Comparison of ENCODE assay signal across 22 cellular contexts in the genomic region with DNA sequence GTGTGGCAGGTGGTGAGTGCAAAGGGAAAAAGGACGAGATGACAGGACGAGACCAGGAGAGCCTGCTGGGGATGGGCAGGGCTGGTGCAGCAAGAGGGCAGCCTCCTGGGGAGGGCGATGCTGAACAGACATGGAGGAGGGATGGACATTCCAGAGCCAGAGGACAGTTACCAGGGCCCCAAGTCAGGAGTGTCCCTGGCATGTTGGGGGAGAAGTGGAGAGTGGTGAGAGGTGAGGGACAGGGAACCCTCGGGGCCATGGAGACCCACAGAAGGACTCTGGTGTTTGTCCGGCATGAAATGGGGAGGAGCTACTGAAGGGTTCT. TPM values are rescaled to one million over a fixed set of nuclear protein-coding genes. Genes with fewer than 3 reads are reported as not detected.
DNase-seq lines count a peak whose midpoint lies in the region; ATAC-seq and TF ChIP-seq lines count a peak whose summit lies in the region.
"Had no signal": no experiment of that assay in that cellular context is flagged by ENCODE, and none has a peak within 500 bp of the region (broad histone marks: within the 10 kb centered on the region; RNA-seq: fewer than 3 reads in every experiment).

No MANE protein-coding gene starts in this region.

- ATAC-seq in activated CD8-positive, alpha-beta T cell treated with anti-CD3 and anti-CD28 coated beads for 36 hours = no peak
- ATAC-seq in activated CD8-positive, alpha-beta T cell treated with anti-CD3 and anti-CD28 coated beads, Interleukin-2, amount 10 ng/mL, durations not matched to agents 7 days and 5 days = no peak
- ATAC-seq in RWPE2 (ENCODE audit: low read depth) (peak; percentile 17; the same call in 2 of the 3 replicates), HG02973 (IDR thresholded peaks at IDR 0.05; ENCODE audit: unreplicated experiment) (no peak), GM19455 (IDR thresholded peaks at IDR 0.05; ENCODE audit: unreplicated experiment) (no peak)
- ATAC-seq in stimulated activated memory B cell treated with anti-CD40 and anti-IgM and Interleukin-4, amounts not matched to agents 10 μg/mL and 1 μg/mL and 100 μg/mL, for 72 hours = no peak
- ATAC-seq: foreskin keratinocyte had no signal

- H3K36me3 ChIP-seq in RWPE2 (ENCODE audit: low read depth) = peaks cover 17% of the 10 kb centered on the region

- POLR2A ChIA-PET in activated CD8-positive, alpha-beta T cell treated with anti-CD3 and anti-CD28 coated beads for 36 hours (lab: Charles Lee) = interaction anchor here (1.8 kb wide), 1 partner anchor 12 kb away, joined by 9 read pairs; no protein-coding TSS in a partner anchor
- POLR2A ChIA-PET in activated CD8-positive, alpha-beta T cell treated with anti-CD3 and anti-CD28 coated beads, Interleukin-2, amount 10 ng/mL, durations not matched to agents 7 days and 5 days (lab: Charles Lee) = no interaction called here

- H3K27ac Mint-ChIP-seq in activated CD8-positive, alpha-beta T cell treated with anti-CD3 and anti-CD28 coated beads for 36 hours = peak overlapping the region; percentile 0
- no peak overlapping the region for H3K27ac Mint-ChIP-seq in activated CD8-positive, alpha-beta T cell treated with anti-CD3 and anti-CD28 coated beads, Interleukin-2, amount 10 ng/mL, durations not matched to agents 7 days and 5 days
- peak overlapping the region; percentile 18 for H3K27ac Mint-ChIP-seq in stimulated activated memory B cell treated with anti-CD40 and anti-IgM and Interleukin-4, amounts not matched to agents 10 μg/mL and 1 μg/mL and 100 μg/mL, for 72 hours
- H3K27ac Mint-ChIP-seq: activated CD4-positive, alpha-beta T cell treated with anti-CD3 and anti-CD28 coated beads, Interleukin-2, amount 10 ng/mL, durations not matched to agents 24 days and 14 days had no signal

- H3K9me3 ChIP-seq in RWPE2 (ENCODE audit: severe bottlenecking) = no peaks in the 10 kb centered on the region
- H3K9me3 ChIP-seq: BE2C, thyroid gland had no signal

- H3K27me3 ChIP-seq in RWPE2 (ENCODE audit: insufficient read depth, poor library complexity, severe bottlenecking) = no peaks in the 10 kb centered on the region
- H3K27me3 ChIP-seq: BE2C, foreskin keratinocyte, hepatocyte, thyroid gland had no signal

- H3K27me3 Mint-ChIP-seq in activated CD8-positive, alpha-beta T cell treated with anti-CD3 and anti-CD28 coated beads for 36 hours = no peaks in the 10 kb centered on the region
- no peaks in the 10 kb centered on the region for H3K27me3 Mint-ChIP-seq in activated CD8-positive, alpha-beta T cell treated with anti-CD3 and anti-CD28 coated beads, Interleukin-2, amount 10 ng/mL, durations not matched to agents 7 days and 5 days (ENCODE audit: low read depth)
- no peaks in the 10 kb centered on the region for H3K27me3 Mint-ChIP-seq in stimulated activated memory B cell treated with anti-CD40 and anti-IgM and Interleukin-4, amounts not matched to agents 10 μg/mL and 1 μg/mL and 100 μg/mL, for 72 hours
- H3K27me3 Mint-ChIP-seq: activated CD4-positive, alpha-beta T cell treated with anti-CD3 and anti-CD28 coated beads, Interleukin-2, amount 10 ng/mL, durations not matched to agents 24 days and 14 days had no signal

- H3K9me3 Mint-ChIP-seq in activated CD8-positive, alpha-beta T cell treated with anti-CD3 and anti-CD28 coated beads for 36 hours = no peaks in the 10 kb centered on the region
- no peaks in the 10 kb centered on the region for H3K9me3 Mint-ChIP-seq in activated CD8-positive, alpha-beta T cell treated with anti-CD3 and anti-CD28 coated beads, Interleukin-2, amount 10 ng/mL, durations not matched to agents 7 days and 5 days (ENCODE audit: insufficient read depth)
- peaks cover 5% of the 10 kb centered on the region for H3K9me3 Mint-ChIP-seq in stimulated activated memory B cell treated with anti-CD40 and anti-IgM and Interleukin-4, amounts not matched to agents 10 μg/mL and 1 μg/mL and 100 μg/mL, for 72 hours
- H3K9me3 Mint-ChIP-seq: activated CD4-positive, alpha-beta T cell treated with anti-CD3 and anti-CD28 coated beads, Interleukin-2, amount 10 ng/mL, durations not matched to agents 24 days and 14 days had no signal

- no peaks in the 10 kb centered on the region for H3K4me1 ChIP-seq in RWPE2 (ENCODE audit: insufficient read depth, poor library complexity, severe bottlenecking)
- H3K4me1 ChIP-seq: BE2C, foreskin keratinocyte had no signal

- peaks cover 8% of the 10 kb centered on the region for H3K4me1 Mint-ChIP-seq in activated CD8-positive, alpha-beta T cell treated with anti-CD3 and anti-CD28 coated beads for 36 hours (ENCODE audit: low read depth)
- no peaks in the 10 kb centered on the region for H3K4me1 Mint-ChIP-seq in activated CD8-positive, alpha-beta T cell treated with anti-CD3 and anti-CD28 coated beads, Interleukin-2, amount 10 ng/mL, durations not matched to agents 7 days and 5 days (ENCODE audit: low read depth)
- peaks cover 36% of the 10 kb centered on the region for H3K4me1 Mint-ChIP-seq in stimulated activated memory B cell treated with anti-CD40 and anti-IgM and Interleukin-4, amounts not matched to agents 10 μg/mL and 1 μg/mL and 100 μg/mL, for 72 hours
- H3K4me1 Mint-ChIP-seq: activated CD4-positive, alpha-beta T cell treated with anti-CD3 and anti-CD28 coated beads, Interleukin-2, amount 10 ng/mL, durations not matched to agents 24 days and 14 days had no signal

- H3K4me3 ChIP-seq in RWPE2 (ENCODE audit: severe bottlenecking) = no peak overlapping the region
- H3K4me3 ChIP-seq: hepatocyte, thyroid gland had no signal

- no peak overlapping the region for H3K27ac ChIP-seq in RWPE2 (ENCODE audit: poor library complexity, severe bottlenecking)
- H3K27ac ChIP-seq: foreskin keratinocyte, hepatocyte had no signal

- intact Hi-C loops in activated CD8-positive, alpha-beta T cell treated with anti-CD3 and anti-CD28 coated beads for 36 hours (cut with micrococcal nuclease) = loop anchor here (10.0 kb wide), 1 partner anchor 62 kb away; the partner anchor contains the start of gene PASK

- H3K36me3 Mint-ChIP-seq in activated CD8-positive, alpha-beta T cell treated with anti-CD3 and anti-CD28 coated beads for 36 hours (ENCODE audit: low read depth) = peaks cover 34% of the 10 kb centered on the region
- H3K36me3 Mint-ChIP-seq in activated CD8-positive, alpha-beta T cell treated with anti-CD3 and anti-CD28 coated beads, Interleukin-2, amount 10 ng/mL, durations not matched to agents 7 days and 5 days (ENCODE audit: low read depth) = peaks cover 20% of the 10 kb centered on the region
- H3K36me3 Mint-ChIP-seq in stimulated activated memory B cell treated with anti-CD40 and anti-IgM and Interleukin-4, amounts not matched to agents 10 μg/mL and 1 μg/mL and 100 μg/mL, for 72 hours = peaks cover 49% of the 10 kb centered on the region

- CTCF ChIA-PET in activated CD8-positive, alpha-beta T cell treated with anti-CD3 and anti-CD28 coated beads for 36 hours (lab: Charles Lee) = no interaction called here
- CTCF ChIA-PET in activated CD8-positive, alpha-beta T cell treated with anti-CD3 and anti-CD28 coated beads, Interleukin-2, amount 10 ng/mL, durations not matched to agents 7 days and 5 days (lab: Charles Lee) = no interaction called here

- H3K4me3 Mint-ChIP-seq in activated CD8-positive, alpha-beta T cell treated with anti-CD3 and anti-CD28 coated beads for 36 hours = no peak overlapping the region
- H3K4me3 Mint-ChIP-seq in activated CD8-positive, alpha-beta T cell treated with anti-CD3 and anti-CD28 coated beads, Interleukin-2, amount 10 ng/mL, durations not matched to agents 7 days and 5 days = no peak overlapping the region
- H3K4me3 Mint-ChIP-seq in stimulated activated memory B cell treated with anti-CD40 and anti-IgM and Interleukin-4, amounts not matched to agents 10 μg/mL and 1 μg/mL and 100 μg/mL, for 72 hours = no peak overlapping the region
- H3K4me3 Mint-ChIP-seq: activated CD4-positive, alpha-beta T cell treated with anti-CD3 and anti-CD28 coated beads, Interleukin-2, amount 10 ng/mL, durations not matched to agents 24 days and 14 days had no signal

- no peak for TF ChIP-seq CTCF in activated CD8-positive, alpha-beta T cell treated with anti-CD3 and anti-CD28 coated beads for 36 hours (IDR thresholded peaks at IDR 0.05)
- TF ChIP-seq CTCF in RWPE2 (IDR thresholded peaks at IDR 0.05; ENCODE audit: poor library complexity, severe bottlenecking) = no peak

- no peak for DNase-seq in activated CD8-positive, alpha-beta T cell treated with anti-CD3 and anti-CD28 coated beads for 36 hours
- no peak for DNase-seq in activated CD8-positive, alpha-beta T cell treated with anti-CD3 and anti-CD28 coated beads, Interleukin-2, amount 10 ng/mL, durations not matched to agents 7 days and 5 days
- DNase-seq in RWPE2 (ENCODE audit: low spot score) (no peak), iPS-NIHi7 (ENCODE audit: extremely low spot score) (peak; percentile 12)
- no peak for DNase-seq in activated CD4-positive, alpha-beta T cell treated with anti-CD3 and anti-CD28 coated beads for 48 hours
- DNase-seq: activated CD4-positive, alpha-beta T cell treated with anti-CD3 and anti-CD28 coated beads, Interleukin-2, amount 10 ng/mL, durations not matched to agents 24 days and 14 days; activated CD8-positive, alpha-beta memory T cell treated with anti-CD3 and anti-CD28 coated beads, Interleukin-2, amount 50 U/mL, for 48 hours; BE2C; foreskin keratinocyte; NCI-H1092; NCI-H1930; NCI-H2227 treated with DMSO at 0.1 percent for 48 hours; OCI-M1; Right ventricle myocardium superior; stimulated activated CD4-positive, alpha-beta T cell treated with anti-CD3 and anti-CD28 coated beads, Interleukin-2, amount 100 ng/mL, for 48 hours; stimulated activated naive CD4-positive, alpha-beta T cell treated with Interleukin-2 at 50 U/mL for 16 hours; SW 1271; thyroid gland had no signal

RNA-seq across cellular contexts. Expression of gene MTERF4, which starts 19.0 kb away (rescaled TPM):
- 10 to 100 TPM; 33.2 to 36.6 TPM for total RNA-seq in activated CD8-positive, alpha-beta T cell treated with anti-CD3 and anti-CD28 coated beads for 36 hours
- total RNA-seq in activated CD8-positive, alpha-beta T cell treated with anti-CD3 and anti-CD28 coated beads, Interleukin-2, amount 10 ng/mL, durations not matched to agents 7 days and 5 days = 10 to 100 TPM; 24.1 to 26.3 TPM
